ENCODE assay signal across 23 cellular contexts in genomic region chr3:16570113-16570512, GRCh38. TPM values are rescaled to one million over a fixed set of nuclear protein-coding genes. Genes with fewer than 3 reads are reported as not detected.
"Had no signal": no experiment of that assay in that cellular context is flagged by ENCODE, and none has a peak within 500 bp of the region (broad histone marks: within the 10 kb centered on the region; RNA-seq: fewer than 3 reads in every experiment).

No MANE protein-coding gene starts in this region.

- H3K36me3 Mint-ChIP-seq: activated naive CD4-positive, alpha-beta T cell treated with anti-CD3 and anti-CD28 coated beads, Interleukin-2, amount 50 U/mL, for 24 hours; natural killer cell treated with Interleukin-12 subunit alpha and Interleukin-12 subunit beta and Interleukin-15 and Interleukin-18, amount 100 ng/mL, for 72 hours; stimulated activated effector memory CD8-positive, alpha-beta T cell treated with anti-CD3 and anti-CD28 coated beads, Interleukin-12 subunit alpha, Interleukin-12 subunit beta, amount 100 ng/mL, for 72 hours; type B pancreatic cell had no signal

- H3K9me3 Mint-ChIP-seq: activated naive CD4-positive, alpha-beta T cell treated with anti-CD3 and anti-CD28 coated beads, Interleukin-2, amount 50 U/mL, for 24 hours; central memory CD8-positive, alpha-beta T cell; endodermal cell; natural killer cell treated with Interleukin-12 subunit alpha and Interleukin-12 subunit beta and Interleukin-15 and Interleukin-18, amount 100 ng/mL, for 72 hours; stimulated activated effector memory CD8-positive, alpha-beta T cell treated with anti-CD3 and anti-CD28 coated beads, Interleukin-12 subunit alpha, Interleukin-12 subunit beta, amount 100 ng/mL, for 72 hours; type B pancreatic cell had no signal

- H3K27ac ChIP-seq: ascending aorta, colonic mucosa, epithelial cell of prostate, neutrophil, sigmoid colon, stomach, WERI-Rb-1 had no signal

- H3K36me3 ChIP-seq: ascending aorta, colonic mucosa, neutrophil, sigmoid colon, stomach, WERI-Rb-1 had no signal

- H3K27me3 Mint-ChIP-seq: activated naive CD4-positive, alpha-beta T cell treated with anti-CD3 and anti-CD28 coated beads, Interleukin-2, amount 50 U/mL, for 24 hours; type B pancreatic cell had no signal

- H3K27ac Mint-ChIP-seq: activated naive CD4-positive, alpha-beta T cell treated with anti-CD3 and anti-CD28 coated beads, Interleukin-2, amount 50 U/mL, for 24 hours; endodermal cell; natural killer cell treated with Interleukin-12 subunit alpha and Interleukin-12 subunit beta and Interleukin-15 and Interleukin-18, amount 100 ng/mL, for 72 hours; stimulated activated effector memory CD8-positive, alpha-beta T cell treated with anti-CD3 and anti-CD28 coated beads, Interleukin-12 subunit alpha, Interleukin-12 subunit beta, amount 100 ng/mL, for 72 hours; type B pancreatic cell had no signal

- ATAC-seq: natural killer cell treated with Interleukin-12 subunit alpha and Interleukin-12 subunit beta and Interleukin-15 and Interleukin-18, amount 100 ng/mL, for 72 hours; stimulated activated effector memory CD8-positive, alpha-beta T cell treated with anti-CD3 and anti-CD28 coated beads, Interleukin-12 subunit alpha, Interleukin-12 subunit beta, amount 100 ng/mL, for 72 hours had no signal

- FAIRE-seq: islet of Langerhans had no signal

- H3K4me3 ChIP-seq: ascending aorta, colonic mucosa, lung, sigmoid colon, stomach had no signal

- H3K4me1 ChIP-seq: ascending aorta, colonic mucosa, sigmoid colon, stomach had no signal

- H3K9me3 ChIP-seq: ascending aorta, colonic mucosa, neutrophil, sigmoid colon, stomach had no signal

- H3K4me3 Mint-ChIP-seq: activated naive CD4-positive, alpha-beta T cell treated with anti-CD3 and anti-CD28 coated beads, Interleukin-2, amount 50 U/mL, for 24 hours; central memory CD8-positive, alpha-beta T cell; endodermal cell; natural killer cell treated with Interleukin-12 subunit alpha and Interleukin-12 subunit beta and Interleukin-15 and Interleukin-18, amount 100 ng/mL, for 72 hours; stimulated activated effector memory CD8-positive, alpha-beta T cell treated with anti-CD3 and anti-CD28 coated beads, Interleukin-12 subunit alpha, Interleukin-12 subunit beta, amount 100 ng/mL, for 72 hours; type B pancreatic cell had no signal

- DNase-seq: activated CD4-positive, alpha-beta T cell treated with anti-CD3 and anti-CD28 coated beads for 1 hour; activated CD4-positive, alpha-beta T cell treated with anti-CD3 and anti-CD28 coated beads, Interleukin-2, amount 50 U/mL, for 4 hours; activated gamma-delta T cell; colonic mucosa; endodermal cell; foreskin fibroblast; sigmoid colon; stimulated activated CD4-positive, alpha-beta T cell treated with anti-CD3 and anti-CD28 coated beads, Interleukin-4, amount 100 ng/mL, for 24 hours; stomach; WERI-Rb-1 had no signal

- H3K4me1 Mint-ChIP-seq: activated naive CD4-positive, alpha-beta T cell treated with anti-CD3 and anti-CD28 coated beads, Interleukin-2, amount 50 U/mL, for 24 hours; central memory CD8-positive, alpha-beta T cell; endodermal cell; stimulated activated effector memory CD8-positive, alpha-beta T cell treated with anti-CD3 and anti-CD28 coated beads, Interleukin-12 subunit alpha, Interleukin-12 subunit beta, amount 100 ng/mL, for 72 hours had no signal

- H3K27me3 ChIP-seq: ascending aorta, colonic mucosa, neutrophil, sigmoid colon, stomach had no signal

RNA-seq across cellular contexts. Expression of gene DAZL, which starts 35.1 kb away (rescaled TPM):
- total RNA-seq: ascending aorta; colonic mucosa; endodermal cell; glomerular endothelial cell; natural killer cell treated with Interleukin-12 subunit alpha and Interleukin-12 subunit beta and Interleukin-15 and Interleukin-18, amount 100 ng/mL, for 72 hours; temporal lobe had no signal
- polyA plus RNA-seq: adipose tissue, lung had no signal
